8 cellular contexts compared by ENCODE assay signal in the genomic region with DNA sequence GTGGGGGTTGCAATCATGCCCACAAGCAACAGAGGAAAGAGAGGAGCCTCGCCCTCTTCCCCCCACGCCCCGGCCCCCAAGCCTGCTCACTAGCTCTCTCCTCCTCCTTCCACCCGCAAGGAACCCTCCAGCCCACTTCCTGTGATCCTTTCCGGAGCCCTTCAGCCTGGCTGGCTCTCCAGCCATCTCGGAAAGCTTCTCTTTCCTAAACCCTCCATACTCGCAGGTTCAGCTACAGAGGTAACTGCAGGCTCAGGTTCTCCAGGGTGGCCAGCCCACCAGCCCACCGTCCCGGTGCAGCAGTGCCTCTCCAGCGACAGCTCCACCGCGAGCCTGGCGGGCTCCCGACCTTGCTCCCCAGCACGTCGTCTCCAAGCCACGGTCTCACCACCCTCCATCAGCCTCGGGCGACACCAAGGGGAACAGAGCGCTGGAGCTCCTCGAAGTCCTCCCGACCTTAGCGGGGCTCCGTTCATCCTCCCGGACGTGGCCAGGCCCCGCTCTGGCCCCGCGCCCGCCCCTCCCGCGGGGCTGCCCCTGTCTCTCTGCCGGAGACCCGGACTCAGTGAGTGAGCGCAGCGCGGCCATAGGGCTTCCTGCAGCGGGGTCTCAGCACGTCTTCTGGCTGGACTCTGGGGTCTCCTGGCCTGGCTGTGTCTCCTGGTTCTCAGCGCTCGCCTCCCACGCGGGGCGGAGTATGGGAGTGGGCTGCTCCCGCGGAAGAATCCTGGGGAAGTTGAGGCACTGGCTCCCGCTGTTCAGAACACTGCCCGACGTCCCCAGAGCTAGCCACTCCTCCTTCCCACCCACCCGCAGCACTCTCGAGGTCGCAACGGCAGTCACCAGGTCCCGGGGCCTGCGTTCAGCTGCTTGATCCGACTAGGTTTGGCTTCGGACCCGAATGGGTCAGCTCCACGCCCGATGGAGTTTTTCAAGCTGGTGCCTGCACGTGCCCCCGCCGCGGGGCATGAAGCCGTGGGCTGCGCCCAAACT. TPM values are rescaled to one million over a fixed set of nuclear protein-coding genes. Genes with fewer than 3 reads are reported as not detected.
DNase-seq lines count a peak whose midpoint lies in the region; ATAC-seq, FAIRE-seq and TF ChIP-seq lines count a peak whose summit lies in the region.

No MANE protein-coding gene starts in this region.

- CTCF ChIA-PET in GM10248 (lab: Yijun Ruan, JAX): interaction anchor here (0.9 to 1.8 kb wide), 10 partner anchors 9 to 57 kb away, joined by 3 to 7 read pairs (median 3); a partner anchor contains a TSS
- CTCF ChIA-PET in HepG2 (lab: Yijun Ruan, JAX; ENCODE audit: low intra/inter-chr PET ratio, low total read pairs): interaction anchor here (0.6 kb wide), 1 partner anchor 59 kb away, joined by 3 read pairs; no protein-coding TSS in a partner anchor

- POLR2A ChIA-PET in GM10248 (lab: Yijun Ruan, JAX) (interaction anchor here (0.6 kb wide), 1 partner anchor 19 kb away, joined by 9 read pairs; no protein-coding TSS in a partner anchor), HepG2 (lab: Yijun Ruan, JAX) (no interaction called here)

- H3K27me3 ChIP-seq in Peyer's patch: peaks cover 0 to 5% of the 10 kb centered on the region in 2 donors
- peaks cover 2 to 34% of the 10 kb centered on the region in 2 experiments; a peak in 4 of 5 replicates for H3K27me3 ChIP-seq in HepG2 (ENCODE audit: control insufficient read depth in 1 of 2, insufficient read depth in 2 of 2, low read length in 2 of 2)

- no peaks in the 10 kb centered on the region for H3K27me3 Mint-ChIP-seq in chondrocyte (ENCODE audit: low read depth)
- peaks cover 75% of the 10 kb centered on the region for H3K27me3 Mint-ChIP-seq in stimulated activated memory B cell treated with anti-CD40 and anti-IgM and Interleukin-4, amounts not matched to agents 10 μg/mL and 1 μg/mL and 100 μg/mL, for 72 hours

- DNase-seq in GM10248 (ENCODE audit: extremely low spot score) (peak; percentile 47), Peyer's patch (no peak), chondrocyte (ENCODE audit: low spot score) (no peak), HepG2 (ENCODE audit: low spot score) (no peak), D341Med (ENCODE audit: low spot score) (no peak), DMS 273 (lab: John Stamatoyannopoulos, UW; ENCODE audit: unreplicated experiment) (no peak)

- BruUV-seq in HepG2 (replicated peaks; lab: Mats Ljungman, UMichigan): no TSS peak

- no peak overlapping the region for H2AFZ ChIP-seq in HepG2 (ENCODE audit: low read length)

- H3K27ac ChIP-seq in Peyer's patch (peak overlapping the region in 3 of 4 donors; percentile 28 to 58 (median 56)), HepG2 (ENCODE audit: extremely low read length, insufficient read depth, low read length) (no peak overlapping the region)

- H3K9me3 ChIP-seq in Peyer's patch (no peaks in the 10 kb centered on the region), HepG2 (ENCODE audit: low read length) (no peaks in the 10 kb centered on the region)

- H3K27ac Mint-ChIP-seq in chondrocyte (ENCODE audit: unreplicated experiment): no peak overlapping the region
- H3K27ac Mint-ChIP-seq in stimulated activated memory B cell treated with anti-CD40 and anti-IgM and Interleukin-4, amounts not matched to agents 10 μg/mL and 1 μg/mL and 100 μg/mL, for 72 hours: no peak overlapping the region

- peak overlapping the region; percentile 85 for H3K4me2 ChIP-seq in HepG2 (ENCODE audit: low read depth, low read length)

- no peak for TF ChIP-seq EP300 in HepG2 (IDR thresholded peaks at IDR 0.05; ENCODE audit: low read depth in 2 of 2, low read length in 2 of 2)
- no peak for TF ChIP-seq EP300 in HepG2 (CRISPR knock-in tag; IDR thresholded peaks at IDR 0.05; ENCODE audit: borderline replicate concordance)

- H3K36me3 ChIP-seq in Peyer's patch: no peaks in the 10 kb centered on the region
- no peaks in the 10 kb centered on the region for H3K36me3 ChIP-seq in HepG2 (replicated peaks in 1 of 2; ENCODE audit: control insufficient read depth in 1 of 2, insufficient read depth in 2 of 2, low read length in 2 of 2)

- intact Hi-C loops in HepG2 (cut with micrococcal nuclease; ENCODE audit: unreplicated experiment): no loop called here

- no peak for FAIRE-seq in HepG2 (lab: Jason Lieb, UNC)

- peak overlapping the region; percentile 72 for H3K4me3 Mint-ChIP-seq in chondrocyte (ENCODE audit: unreplicated experiment)
- peak overlapping the region; percentile 30 for H3K4me3 Mint-ChIP-seq in stimulated activated memory B cell treated with anti-CD40 and anti-IgM and Interleukin-4, amounts not matched to agents 10 μg/mL and 1 μg/mL and 100 μg/mL, for 72 hours

- no peaks in the 10 kb centered on the region for H3K79me2 ChIP-seq in HepG2 (ENCODE audit: insufficient read depth, low read length)

- no peaks in the 10 kb centered on the region for H3K9me3 Mint-ChIP-seq in chondrocyte (ENCODE audit: low read depth)
- no peaks in the 10 kb centered on the region for H3K9me3 Mint-ChIP-seq in stimulated activated memory B cell treated with anti-CD40 and anti-IgM and Interleukin-4, amounts not matched to agents 10 μg/mL and 1 μg/mL and 100 μg/mL, for 72 hours

- in situ Hi-C loops in HepG2 (cut with HindIII; ENCODE audit: extremely low pct_ligation_motif_present, low pct_unique_long_range_greater_than_20kb): no loop called here

- no peaks in the 10 kb centered on the region for H3K36me3 Mint-ChIP-seq in chondrocyte (ENCODE audit: low read depth)
- no peaks in the 10 kb centered on the region for H3K36me3 Mint-ChIP-seq in stimulated activated memory B cell treated with anti-CD40 and anti-IgM and Interleukin-4, amounts not matched to agents 10 μg/mL and 1 μg/mL and 100 μg/mL, for 72 hours

- TF ChIP-seq POLR2A in Peyer's patch (IDR thresholded peaks at IDR 0.05): no peak
- TF ChIP-seq POLR2A in HepG2 (IDR thresholded peaks at IDR 0.05; ENCODE audit: insufficient read depth in 1 of 2, low read depth in 2 of 2, low read length in 2 of 2): no peak

- TF ChIP-seq CTCF in GM10248 (IDR thresholded peaks at IDR 0.05; ENCODE audit: control extremely low read depth, extremely low read depth, low read depth, missing control alignments) (no peak), Peyer's patch (IDR thresholded peaks at IDR 0.05) (no peak), chondrocyte (IDR thresholded peaks at IDR 0.05) (peak; percentile 11), HepG2 (CRISPR knock-in tag; IDR thresholded peaks at IDR 0.05) (peak; percentile 36)

- H3K4me1 ChIP-seq in Peyer's patch (peaks cover 0 to 14% (median 2%) of the 10 kb centered on the region in 4 donors), HepG2 (ENCODE audit: insufficient read depth, low read length) (peaks cover 27% of the 10 kb centered on the region)

- peaks cover 15% of the 10 kb centered on the region for H3K4me1 Mint-ChIP-seq in chondrocyte (ENCODE audit: low read depth)
- peaks cover 28% of the 10 kb centered on the region for H3K4me1 Mint-ChIP-seq in stimulated activated memory B cell treated with anti-CD40 and anti-IgM and Interleukin-4, amounts not matched to agents 10 μg/mL and 1 μg/mL and 100 μg/mL, for 72 hours

- no peak for TF ChIP-seq RAD21 in HepG2 (CRISPR knock-in tag; IDR thresholded peaks at IDR 0.05)

- WGBS in HepG2 (ENCODE audit: low lambda C conversion rate): 17% methylated on average over 15 of the region's 66 CpGs

- peak overlapping the region; percentile 33; the same call in 1 of the 2 replicates for H3K9ac ChIP-seq in HepG2 (ENCODE audit: insufficient read depth, low read depth, low read length)

- ATAC-seq in HepG2: peak; percentile 82
- ATAC-seq in stimulated activated memory B cell treated with anti-CD40 and anti-IgM and Interleukin-4, amounts not matched to agents 10 μg/mL and 1 μg/mL and 100 μg/mL, for 72 hours: peak; percentile 45
- ATAC-seq in GM18868 (IDR thresholded peaks at IDR 0.05; ENCODE audit: unreplicated experiment): no peak

- H4K20me1 ChIP-seq in HepG2 (ENCODE audit: insufficient read depth, low read length): no peaks in the 10 kb centered on the region

- H3K4me3 ChIP-seq in Peyer's patch (peak overlapping the region; percentile 24 to 51 (median 42)), HepG2 (replicated peaks in 1 of 3; ENCODE audit: insufficient read depth in 1 of 3, low read depth in 2 of 3, low read length in 3 of 3) (peak overlapping the region; percentile 47 to 75 (median 48); a peak in 5 of 6 replicates)

RNA-seq across cellular contexts. Expression of a gene that starts 12.8 kb away (rescaled TPM):
- total RNA-seq in Peyer's patch: not detected
- not detected in 3 replicates for total RNA-seq in chondrocyte
- not detected in 2 replicates for total RNA-seq in HepG2 (2016; rRNA removed; fragmentation: Illumina TruSeq; extraction: Trizol)
- not detected in 2 replicates for total RNA-seq in HepG2 (2016; cell fraction: cytosol; rRNA removed; fragmentation: Illumina TruSeq; extraction: Trizol; ENCODE audit: low read depth)
- total RNA-seq in HepG2 (2016; cell fraction: insoluble cytoplasmic fraction; rRNA removed; fragmentation: Illumina TruSeq; extraction: Trizol): not detected in 2 replicates
- total RNA-seq in HepG2 (2016; cell fraction: membrane; rRNA removed; fragmentation: Illumina TruSeq; extraction: Trizol): not detected in 2 replicates
- total RNA-seq in HepG2 (2016; cell fraction: nucleus; rRNA removed; fragmentation: Illumina TruSeq; extraction: Trizol): not detected in 2 replicates
- polyA plus RNA-seq in HepG2 (2011; rRNA removed): not detected in 2 replicates
- polyA plus RNA-seq in HepG2 (2011; cell fraction: cytosol; rRNA removed): not detected in 2 replicates
- not detected in 2 replicates for polyA plus RNA-seq in HepG2 (2011; cell fraction: nucleus; rRNA removed)
- not detected in 2 replicates for polyA plus RNA-seq in HepG2 (2012)
- not detected in 2 replicates for polyA plus RNA-seq in HepG2 (2016; cell fraction: cytosol; fragmentation: Illumina TruSeq; extraction: Trizol; ENCODE audit: low read depth)
- polyA plus RNA-seq in HepG2 (2016; cell fraction: insoluble cytoplasmic fraction; fragmentation: Illumina TruSeq; extraction: Trizol; ENCODE audit: low read depth): not detected in 2 replicates
- not detected in 2 replicates for polyA plus RNA-seq in HepG2 (2016; cell fraction: membrane; fragmentation: Illumina TruSeq; extraction: Trizol; ENCODE audit: low read depth)
- polyA plus RNA-seq in HepG2 (2016; cell fraction: nucleus; fragmentation: Illumina TruSeq; extraction: Trizol; ENCODE audit: insufficient read depth, low read depth): not detected in 2 replicates
- polyA minus RNA-seq in HepG2 (2011; rRNA and poly(A)+ RNA removed; ENCODE audit: low replicate concordance): not detected in 2 replicates
- polyA minus RNA-seq in HepG2 (2011; cell fraction: cytosol; rRNA and poly(A)+ RNA removed): not detected in 2 replicates
- polyA minus RNA-seq in HepG2 (2011; cell fraction: nucleus; rRNA and poly(A)+ RNA removed): not detected in 2 replicates

RNA-seq across cellular contexts. Expression of a gene that starts 16.8 kb away (rescaled TPM):
- total RNA-seq in Peyer's patch (10 to 100 TPM in 3 of 4 donors, 1 to 10 TPM in 1; 1.6 to 33.0 (median 19.3) TPM), chondrocyte (not detected in 3 replicates), HepG2 (2016; rRNA removed; fragmentation: Illumina TruSeq; extraction: Trizol) (not detected in 2 replicates)
- not detected in 2 replicates for total RNA-seq in HepG2 (2016; cell fraction: cytosol; rRNA removed; fragmentation: Illumina TruSeq; extraction: Trizol; ENCODE audit: low read depth)
- total RNA-seq in HepG2 (2016; cell fraction: insoluble cytoplasmic fraction; rRNA removed; fragmentation: Illumina TruSeq; extraction: Trizol): not detected in 2 replicates
- not detected in 2 replicates for total RNA-seq in HepG2 (2016; cell fraction: membrane; rRNA removed; fragmentation: Illumina TruSeq; extraction: Trizol)
- not detected in 2 replicates for total RNA-seq in HepG2 (2016; cell fraction: nucleus; rRNA removed; fragmentation: Illumina TruSeq; extraction: Trizol)
- polyA plus RNA-seq in HepG2 (2011; rRNA removed): not detected in 2 replicates
- polyA plus RNA-seq in HepG2 (2011; cell fraction: cytosol; rRNA removed): not detected in 2 replicates
- not detected in 2 replicates for polyA plus RNA-seq in HepG2 (2011; cell fraction: nucleus; rRNA removed)
- polyA plus RNA-seq in HepG2 (2012): not detected in 2 replicates
- polyA plus RNA-seq in HepG2 (2016; cell fraction: cytosol; fragmentation: Illumina TruSeq; extraction: Trizol; ENCODE audit: low read depth): not detected in 2 replicates
- not detected in 2 replicates for polyA plus RNA-seq in HepG2 (2016; cell fraction: insoluble cytoplasmic fraction; fragmentation: Illumina TruSeq; extraction: Trizol; ENCODE audit: low read depth)
- not detected in 2 replicates for polyA plus RNA-seq in HepG2 (2016; cell fraction: membrane; fragmentation: Illumina TruSeq; extraction: Trizol; ENCODE audit: low read depth)
- not detected in 2 replicates for polyA plus RNA-seq in HepG2 (2016; cell fraction: nucleus; fragmentation: Illumina TruSeq; extraction: Trizol; ENCODE audit: insufficient read depth, low read depth)
- not detected in 2 replicates for polyA minus RNA-seq in HepG2 (2011; rRNA and poly(A)+ RNA removed; ENCODE audit: low replicate concordance)
- not detected in 2 replicates for polyA minus RNA-seq in HepG2 (2011; cell fraction: cytosol; rRNA and poly(A)+ RNA removed)
- polyA minus RNA-seq in HepG2 (2011; cell fraction: nucleus; rRNA and poly(A)+ RNA removed): not detected in 2 replicates

RNA-seq across cellular contexts. Expression of a gene that starts 31.7 kb away (rescaled TPM):
- 1 to 10 TPM in 3 of 4 donors, not detected in 1; 3.9 to 7.9 (median 7.5) TPM for total RNA-seq in Peyer's patch
- 4.2 to 8.4 TPM (median 5.5 TPM) in 3 replicates for total RNA-seq in chondrocyte
- 0.28 and 0.91 TPM in 2 replicates for total RNA-seq in HepG2 (2016; rRNA removed; fragmentation: Illumina TruSeq; extraction: Trizol)
- 0.61 and 1.1 TPM in 2 replicates for total RNA-seq in HepG2 (2016; cell fraction: cytosol; rRNA removed; fragmentation: Illumina TruSeq; extraction: Trizol; ENCODE audit: low read depth)
- total RNA-seq in HepG2 (2016; cell fraction: insoluble cytoplasmic fraction; rRNA removed; fragmentation: Illumina TruSeq; extraction: Trizol): 0.30 and 0.82 TPM in 2 replicates
- total RNA-seq in HepG2 (2016; cell fraction: membrane; rRNA removed; fragmentation: Illumina TruSeq; extraction: Trizol): 0.46 and 0.69 TPM in 2 replicates
- total RNA-seq in HepG2 (2016; cell fraction: nucleus; rRNA removed; fragmentation: Illumina TruSeq; extraction: Trizol): 1.9 and 2.9 TPM in 2 replicates
- polyA plus RNA-seq in HepG2 (2011; rRNA removed): 1.1 and 1.8 TPM in 2 replicates
- polyA plus RNA-seq in HepG2 (2011; cell fraction: cytosol; rRNA removed): 0.73 and 0.74 TPM in 2 replicates
- polyA plus RNA-seq in HepG2 (2011; cell fraction: nucleus; rRNA removed): 12.0 and 12.7 TPM in 2 replicates
- 2.4 and 3.3 TPM in 2 replicates for polyA plus RNA-seq in HepG2 (2012)
- 0.33 and 0.42 TPM in 2 replicates for polyA plus RNA-seq in HepG2 (2016; cell fraction: cytosol; fragmentation: Illumina TruSeq; extraction: Trizol; ENCODE audit: low read depth)
- polyA plus RNA-seq in HepG2 (2016; cell fraction: insoluble cytoplasmic fraction; fragmentation: Illumina TruSeq; extraction: Trizol; ENCODE audit: low read depth): 0.99 and 1.5 TPM in 2 replicates
- polyA plus RNA-seq in HepG2 (2016; cell fraction: membrane; fragmentation: Illumina TruSeq; extraction: Trizol; ENCODE audit: low read depth): 0.37 and 0.59 TPM in 2 replicates
- polyA plus RNA-seq in HepG2 (2016; cell fraction: nucleus; fragmentation: Illumina TruSeq; extraction: Trizol; ENCODE audit: insufficient read depth, low read depth): 5.8 and 6.6 TPM in 2 replicates
- polyA minus RNA-seq in HepG2 (2011; rRNA and poly(A)+ RNA removed; ENCODE audit: low replicate concordance): 2.3 and 6.0 TPM in 2 replicates
- polyA minus RNA-seq in HepG2 (2011; cell fraction: cytosol; rRNA and poly(A)+ RNA removed): 0.35 and 0.49 TPM in 2 replicates
- polyA minus RNA-seq in HepG2 (2011; cell fraction: nucleus; rRNA and poly(A)+ RNA removed): 2.1 and 2.4 TPM in 2 replicates

RNA-seq across cellular contexts. Expression of a gene that starts 38.4 kb away (rescaled TPM):
- total RNA-seq in Peyer's patch (10 to 100 TPM in 3 of 4 donors, 1 to 10 TPM in 1; 6.8 to 27.2 (median 16.1) TPM), chondrocyte (19.8 to 24.5 TPM (median 21.2 TPM) in 3 replicates), HepG2 (2016; rRNA removed; fragmentation: Illumina TruSeq; extraction: Trizol) (18.6 and 21.3 TPM in 2 replicates)
- total RNA-seq in HepG2 (2016; cell fraction: cytosol; rRNA removed; fragmentation: Illumina TruSeq; extraction: Trizol; ENCODE audit: low read depth): 32.2 and 35.5 TPM in 2 replicates
- total RNA-seq in HepG2 (2016; cell fraction: insoluble cytoplasmic fraction; rRNA removed; fragmentation: Illumina TruSeq; extraction: Trizol): 18.4 and 19.4 TPM in 2 replicates
- total RNA-seq in HepG2 (2016; cell fraction: membrane; rRNA removed; fragmentation: Illumina TruSeq; extraction: Trizol): 30.6 and 38.9 TPM in 2 replicates
- total RNA-seq in HepG2 (2016; cell fraction: nucleus; rRNA removed; fragmentation: Illumina TruSeq; extraction: Trizol): 10.6 and 12.2 TPM in 2 replicates
- polyA plus RNA-seq in HepG2 (2011; rRNA removed): 40.7 and 48.4 TPM in 2 replicates
- polyA plus RNA-seq in HepG2 (2011; cell fraction: cytosol; rRNA removed): 40.0 and 51.2 TPM in 2 replicates
- 53.9 and 65.1 TPM in 2 replicates for polyA plus RNA-seq in HepG2 (2011; cell fraction: nucleus; rRNA removed)
- 30.0 and 42.5 TPM in 2 replicates for polyA plus RNA-seq in HepG2 (2012)
- polyA plus RNA-seq in HepG2 (2016; cell fraction: cytosol; fragmentation: Illumina TruSeq; extraction: Trizol; ENCODE audit: low read depth): 60.5 and 82.6 TPM in 2 replicates
- 34.4 and 37.9 TPM in 2 replicates for polyA plus RNA-seq in HepG2 (2016; cell fraction: insoluble cytoplasmic fraction; fragmentation: Illumina TruSeq; extraction: Trizol; ENCODE audit: low read depth)
- polyA plus RNA-seq in HepG2 (2016; cell fraction: membrane; fragmentation: Illumina TruSeq; extraction: Trizol; ENCODE audit: low read depth): 50.3 and 63.7 TPM in 2 replicates
- polyA plus RNA-seq in HepG2 (2016; cell fraction: nucleus; fragmentation: Illumina TruSeq; extraction: Trizol; ENCODE audit: insufficient read depth, low read depth): 38.8 and 42.0 TPM in 2 replicates
- 22.2 and 42.1 TPM in 2 replicates for polyA minus RNA-seq in HepG2 (2011; rRNA and poly(A)+ RNA removed; ENCODE audit: low replicate concordance)
- polyA minus RNA-seq in HepG2 (2011; cell fraction: cytosol; rRNA and poly(A)+ RNA removed): 12.3 and 12.6 TPM in 2 replicates
- polyA minus RNA-seq in HepG2 (2011; cell fraction: nucleus; rRNA and poly(A)+ RNA removed): 6.8 and 9.6 TPM in 2 replicates

Comparison
In these comparisons a context has a peak if more than half of its experiments do, and no peak if none do; other contexts are left out.
1. CTCF ChIP-seq: peak in chondrocyte (single experiment) and HepG2 (single experiment); none in GM10248 (single experiment) and Peyer's patch (0 of 6).